8 cellular contexts compared by ENCODE assay signal in genomic region chr17:75645889-75646625, GRCh38. TPM values are rescaled to one million over a fixed set of nuclear protein-coding genes. Genes with fewer than 3 reads are reported as not detected.
DNase-seq lines count a peak whose midpoint lies in the region; ATAC-seq and TF ChIP-seq lines count a peak whose summit lies in the region.

No MANE protein-coding gene starts in this region.

- H3K27ac ChIP-seq in substantia nigra (ENCODE audit: low read depth, low read length, poor library complexity, severe bottlenecking): peak overlapping the region; percentile 100

- H3K27me3 ChIP-seq in kidney epithelial cell (ENCODE audit: control insufficient read depth, insufficient read depth, low read length): no peaks in the 10 kb centered on the region

- intact Hi-C loops in activated CD4-positive, alpha-beta T cell treated with anti-CD3 and anti-CD28 coated beads, Interleukin-2, amount 10 ng/mL, durations not matched to agents 24 days and 14 days (cut with micrococcal nuclease): no loop called here
- intact Hi-C loops in activated CD4-positive, alpha-beta memory T cell treated with anti-CD3 and anti-CD28 coated beads for 36 hours (cut with micrococcal nuclease): no loop called here

- H3K27ac Mint-ChIP-seq in activated CD4-positive, alpha-beta T cell treated with anti-CD3 and anti-CD28 coated beads, Interleukin-2, amount 10 ng/mL, durations not matched to agents 24 days and 14 days: peak overlapping the region; percentile 36
- H3K27ac Mint-ChIP-seq in activated CD4-positive, alpha-beta memory T cell treated with anti-CD3 and anti-CD28 coated beads for 36 hours: no peak overlapping the region

- H3K4me3 Mint-ChIP-seq in activated CD4-positive, alpha-beta T cell treated with anti-CD3 and anti-CD28 coated beads, Interleukin-2, amount 10 ng/mL, durations not matched to agents 24 days and 14 days: no peak overlapping the region
- H3K4me3 Mint-ChIP-seq in activated CD4-positive, alpha-beta memory T cell treated with anti-CD3 and anti-CD28 coated beads for 36 hours: no peak overlapping the region

- H3K9me3 Mint-ChIP-seq in activated CD4-positive, alpha-beta T cell treated with anti-CD3 and anti-CD28 coated beads, Interleukin-2, amount 10 ng/mL, durations not matched to agents 24 days and 14 days: no peaks in the 10 kb centered on the region
- H3K9me3 Mint-ChIP-seq in activated CD4-positive, alpha-beta memory T cell treated with anti-CD3 and anti-CD28 coated beads for 36 hours: no peaks in the 10 kb centered on the region

- peaks cover 5% of the 10 kb centered on the region for H3K36me3 ChIP-seq in kidney epithelial cell (ENCODE audit: control insufficient read depth, insufficient read depth, low read length)

- CTCF ChIA-PET in activated CD4-positive, alpha-beta memory T cell treated with anti-CD3 and anti-CD28 coated beads for 36 hours (lab: Charles Lee): interaction anchor here (1.1 to 19.5 kb wide), 3 partner anchors 13 to 103 kb away, joined by 3 to 438 read pairs (median 69); partner anchors contain the start of gene SMIM5

- TF ChIP-seq CTCF in kidney epithelial cell (IDR thresholded peaks at IDR 0.05; ENCODE audit: insufficient read depth, low read length, poor library complexity, severe bottlenecking): no peak

- peaks cover 12% of the 10 kb centered on the region for H3K4me1 Mint-ChIP-seq in activated CD4-positive, alpha-beta T cell treated with anti-CD3 and anti-CD28 coated beads, Interleukin-2, amount 10 ng/mL, durations not matched to agents 24 days and 14 days
- H3K4me1 Mint-ChIP-seq in activated CD4-positive, alpha-beta memory T cell treated with anti-CD3 and anti-CD28 coated beads for 36 hours (ENCODE audit: low read depth): peaks cover 5% of the 10 kb centered on the region

- ATAC-seq in HG03139 (IDR thresholded peaks at IDR 0.05; ENCODE audit: unreplicated experiment) (peak; percentile 87), HG02870 (IDR thresholded peaks at IDR 0.05; ENCODE audit: unreplicated experiment) (no peak)

- H3K36me3 Mint-ChIP-seq in activated CD4-positive, alpha-beta T cell treated with anti-CD3 and anti-CD28 coated beads, Interleukin-2, amount 10 ng/mL, durations not matched to agents 24 days and 14 days (ENCODE audit: low read depth): peaks cover 10% of the 10 kb centered on the region
- H3K36me3 Mint-ChIP-seq in activated CD4-positive, alpha-beta memory T cell treated with anti-CD3 and anti-CD28 coated beads for 36 hours: peaks cover 6% of the 10 kb centered on the region

- POLR2A ChIA-PET in activated CD4-positive, alpha-beta memory T cell treated with anti-CD3 and anti-CD28 coated beads for 36 hours (lab: Charles Lee): no interaction called here

- H3K27me3 Mint-ChIP-seq in activated CD4-positive, alpha-beta T cell treated with anti-CD3 and anti-CD28 coated beads, Interleukin-2, amount 10 ng/mL, durations not matched to agents 24 days and 14 days: no peaks in the 10 kb centered on the region
- no peaks in the 10 kb centered on the region for H3K27me3 Mint-ChIP-seq in activated CD4-positive, alpha-beta memory T cell treated with anti-CD3 and anti-CD28 coated beads for 36 hours

- no peak overlapping the region for H3K4me3 ChIP-seq in kidney epithelial cell (ENCODE audit: low read depth, low read length)

- DNase-seq in activated CD4-positive, alpha-beta T cell treated with anti-CD3 and anti-CD28 coated beads, Interleukin-2, amount 10 ng/mL, durations not matched to agents 24 days and 14 days: peak; percentile 70
- DNase-seq in activated CD4-positive, alpha-beta T cell treated with anti-CD3 and anti-CD28 coated beads, Interleukin-2, amount 50 U/mL, for 1 hour: no peak
- peak; percentile 15 for DNase-seq in activated CD4-positive, alpha-beta memory T cell treated with anti-CD3 and anti-CD28 coated beads for 36 hours
- DNase-seq in kidney epithelial cell (ENCODE audit: low read depth) (peak; percentile 86), substantia nigra (lab: John Stamatoyannopoulos, UW) (peak; percentile 34 to 94 (median 79)), NCI-H2107 treated with DMSO at 0.1 percent for 48 hours (lab: John Stamatoyannopoulos, UW; ENCODE audit: unreplicated experiment) (no peak)

RNA-seq across cellular contexts. Expression of gene SMIM5, which starts 12.8 kb away (rescaled TPM):
- total RNA-seq in activated CD4-positive, alpha-beta T cell treated with anti-CD3 and anti-CD28 coated beads, Interleukin-2, amount 10 ng/mL, durations not matched to agents 24 days and 14 days: 0.14 and 0.38 TPM in 2 replicates
- not detected for total RNA-seq in activated CD4-positive, alpha-beta memory T cell treated with anti-CD3 and anti-CD28 coated beads for 36 hours
- 0.89 and 1.7 TPM in 2 replicates for total RNA-seq in kidney epithelial cell

RNA-seq across cellular contexts. Expression of gene RECQL5, which starts 20.9 kb away (rescaled TPM):
- total RNA-seq in activated CD4-positive, alpha-beta T cell treated with anti-CD3 and anti-CD28 coated beads, Interleukin-2, amount 10 ng/mL, durations not matched to agents 24 days and 14 days: 34.2 and 34.4 TPM in 2 replicates
- 10 to 100 TPM; 27.7 to 31.3 TPM for total RNA-seq in activated CD4-positive, alpha-beta memory T cell treated with anti-CD3 and anti-CD28 coated beads for 36 hours
- total RNA-seq in kidney epithelial cell: 18.7 and 29.5 TPM in 2 replicates

RNA-seq across cellular contexts. Expression of gene SAP30BP, which starts 21.1 kb away (rescaled TPM):
- 109 and 115 TPM in 2 replicates for total RNA-seq in activated CD4-positive, alpha-beta T cell treated with anti-CD3 and anti-CD28 coated beads, Interleukin-2, amount 10 ng/mL, durations not matched to agents 24 days and 14 days
- 10 to 100 TPM; 81.4 to 92.7 TPM for total RNA-seq in activated CD4-positive, alpha-beta memory T cell treated with anti-CD3 and anti-CD28 coated beads for 36 hours
- total RNA-seq in kidney epithelial cell: 58.6 and 59.6 TPM in 2 replicates

RNA-seq across cellular contexts. Expression of gene MYO15B, which starts 58.5 kb away (rescaled TPM):
- total RNA-seq in activated CD4-positive, alpha-beta T cell treated with anti-CD3 and anti-CD28 coated beads, Interleukin-2, amount 10 ng/mL, durations not matched to agents 24 days and 14 days: 24.3 and 25.4 TPM in 2 replicates
- 10 to 100 TPM; 16.8 to 20.5 TPM for total RNA-seq in activated CD4-positive, alpha-beta memory T cell treated with anti-CD3 and anti-CD28 coated beads for 36 hours
- total RNA-seq in kidney epithelial cell: 4.3 and 5.9 TPM in 2 replicates

Comparison
In these comparisons a context has a peak if more than half of its experiments do, and no peak if none do; other contexts are left out.
1. DNase-seq: peak in activated CD4-positive, alpha-beta T cell treated with anti-CD3 and anti-CD28 coated beads, Interleukin-2, amount 10 ng/mL, durations not matched to agents 24 days and 14 days (single experiment), activated CD4-positive, alpha-beta memory T cell treated with anti-CD3 and anti-CD28 coated beads for 36 hours (single experiment), kidney epithelial cell (single experiment) and substantia nigra (49 of 49); none in activated CD4-positive, alpha-beta T cell treated with anti-CD3 and anti-CD28 coated beads, Interleukin-2, amount 50 U/mL, for 1 hour (single experiment) and NCI-H2107 treated with DMSO at 0.1 percent for 48 hours (single experiment).